Comparison of ENCODE assay signal across 25 cellular contexts in genomic region chr6:13203145-13203544, GRCh38.
DNase-seq lines count a peak whose midpoint lies in the region; ATAC-seq, FAIRE-seq and TF ChIP-seq lines count a peak whose summit lies in the region.
"Had no signal": no experiment of that assay in that cellular context is flagged by ENCODE, and none has a peak within 500 bp of the region (broad histone marks: within the 10 kb centered on the region; RNA-seq: fewer than 3 reads in every experiment).

No MANE protein-coding gene starts in this region.

- in situ Hi-C loops in HepG2 (cut with HindIII; ENCODE audit: extremely low pct_ligation_motif_present, low pct_unique_long_range_greater_than_20kb) (no loop called here), K562 (cut with MboI) (no loop called here)

- H3K9ac ChIP-seq in HepG2 (ENCODE audit: insufficient read depth, low read depth, low read length) (no peak overlapping the region), K562 (ENCODE audit: insufficient read depth in 1 of 2, low read depth in 2 of 2, low read length in 2 of 2) (no peak overlapping the region)
- H3K9ac ChIP-seq: BLaER1 had no signal

- no peak for TF ChIP-seq RAD21 in HepG2 (CRISPR knock-in tag; IDR thresholded peaks at IDR 0.05)
- no peak for TF ChIP-seq RAD21 in K562 (CRISPR knock-in tag; conservative IDR thresholded peaks at IDR 0.05 in 1 of 2, IDR thresholded peaks at IDR 0.05 in 1 of 2)

- H3K9me3 ChIP-seq in HepG2 (ENCODE audit: low read length) = no peaks in the 10 kb centered on the region
- H3K9me3 ChIP-seq in right lobe of liver = no peaks in the 10 kb centered on the region
- H3K9me3 ChIP-seq in K562 (replicated peaks; ENCODE audit: control insufficient read depth, insufficient read depth, low read depth, low read length) = no peaks in the 10 kb centered on the region
- no peaks in the 10 kb centered on the region for H3K9me3 ChIP-seq in lower lobe of right lung
- H3K9me3 ChIP-seq: BLaER1, MG63, SJCRH30 had no signal

- H3K9me1 ChIP-seq in K562 (ENCODE audit: control insufficient read depth, insufficient read depth, low read length) = no peaks in the 10 kb centered on the region

- TF ChIP-seq EP300 in HepG2 (IDR thresholded peaks at IDR 0.05; ENCODE audit: low read depth in 2 of 2, low read length in 2 of 2) = no peak
- TF ChIP-seq EP300 in HepG2 (CRISPR knock-in tag; IDR thresholded peaks at IDR 0.05; ENCODE audit: borderline replicate concordance) = no peak
- 0 out of 2 replicates have a peak, but pooled peaks have one; percentile 56 for TF ChIP-seq EP300 in K562 (IDR thresholded peaks at IDR 0.05; ENCODE audit: low read length)

- ATAC-seq in HepG2 = no peak
- ATAC-seq in right lobe of liver = no peak
- peak; percentile 40 for ATAC-seq in K562
- no peak for ATAC-seq in HG02571 (IDR thresholded peaks at IDR 0.05; ENCODE audit: unreplicated experiment)
- no peak for ATAC-seq in activated CD4-positive, CD25-positive, alpha-beta regulatory T cell treated with anti-CD3 and anti-CD28 coated beads, Interleukin-2, amount 50 U/mL, for 24 hours
- no peak for ATAC-seq in lower lobe of right lung
- ATAC-seq: HCT116, Right ventricle myocardium inferior, SK-N-SH treated with all-trans-retinoic acid at 6 μM for 48 hours had no signal

- CTCF ChIA-PET in HepG2 (lab: Yijun Ruan, JAX; ENCODE audit: low intra/inter-chr PET ratio, low total read pairs) = no interaction called here
- CTCF ChIA-PET in K562 (lab: Yijun Ruan, JAX; ENCODE audit: low intra/inter-chr PET ratio) = no interaction called here

- no peak for TF ChIP-seq POLR2A in HepG2 (IDR thresholded peaks at IDR 0.05; ENCODE audit: insufficient read depth in 1 of 2, low read depth in 2 of 2, low read length in 2 of 2)
- no peak for TF ChIP-seq POLR2A in right lobe of liver (IDR thresholded peaks at IDR 0.05)
- no peak for TF ChIP-seq POLR2A in NB4 (IDR thresholded peaks at IDR 0.05; ENCODE audit: extremely low read depth, insufficient read length)
- TF ChIP-seq POLR2A in K562 (conservative IDR thresholded peaks at IDR 0.05) = no peak

- BruUV-seq in HepG2 (replicated peaks; lab: Mats Ljungman, UMichigan) (no TSS peak), K562 (replicated peaks; lab: Mats Ljungman, UMichigan) (no TSS peak)

- H4K20me1 ChIP-seq in HepG2 (ENCODE audit: insufficient read depth, low read length) = no peaks in the 10 kb centered on the region
- no peaks in the 10 kb centered on the region for H4K20me1 ChIP-seq in K562 (replicated peaks; ENCODE audit: control insufficient read depth, insufficient read depth, low read length)
- H4K20me1 ChIP-seq: BLaER1 had no signal

- TF ChIP-seq CTCF in HepG2 (CRISPR knock-in tag; IDR thresholded peaks at IDR 0.05) (no peak), right lobe of liver (IDR thresholded peaks at IDR 0.05) (no peak), NB4 (IDR thresholded peaks at IDR 0.05; ENCODE audit: low read depth, low read length) (no peak), K562 (IDR thresholded peaks at IDR 0.05 in 2 of 3, conservative IDR thresholded peaks at IDR 0.05 in 1 of 3; ENCODE audit: insufficient read depth in 2 of 3, low read depth in 1 of 3, low read length in 3 of 3) (no peak), lower lobe of right lung (IDR thresholded peaks at IDR 0.05) (no peak)

- H3K4me2 ChIP-seq in HepG2 (ENCODE audit: low read depth, low read length) (no peak overlapping the region), K562 (ENCODE audit: insufficient read depth, low read length) (no peak overlapping the region; the same call in none of the 2 replicates)
- H3K4me2 ChIP-seq: BLaER1, PC-9 had no signal

- POLR2A ChIA-PET in HepG2 (lab: Yijun Ruan, JAX) (no interaction called here), K562 (lab: Yijun Ruan, JAX) (interaction anchor here (0.6 kb wide), 1 partner anchor 47 kb away, joined by 3 read pairs; no protein-coding TSS in a partner anchor)

- peaks cover 1 to 33% of the 10 kb centered on the region in 2 experiments; a peak in 3 of 5 replicates for H3K27me3 ChIP-seq in HepG2 (ENCODE audit: control insufficient read depth in 1 of 2, insufficient read depth in 2 of 2, low read length in 2 of 2)
- H3K27me3 ChIP-seq in right lobe of liver = no peaks in the 10 kb centered on the region
- H3K27me3 ChIP-seq in K562 (ENCODE audit: control insufficient read depth in 2 of 2, insufficient read depth in 2 of 2, low read length in 2 of 2) = peaks cover 31 to 53% of the 10 kb centered on the region in 2 experiments
- H3K27me3 ChIP-seq in lower lobe of right lung (ENCODE audit: low read depth) = no peaks in the 10 kb centered on the region
- H3K27me3 ChIP-seq: BLaER1, MG63, SJCRH30 had no signal

- H3K27ac ChIP-seq in HepG2 (ENCODE audit: extremely low read length, insufficient read depth, low read length) = no peak overlapping the region
- H3K27ac ChIP-seq in right lobe of liver = no peak overlapping the region
- no peak overlapping the region for H3K27ac ChIP-seq in K562 (ENCODE audit: extremely low read depth, low read depth, low read length)
- H3K27ac ChIP-seq in lower lobe of right lung = no peak overlapping the region
- H3K27ac ChIP-seq: BLaER1, PC-9, SJCRH30 had no signal

- no peak for DNase-seq in HepG2 (ENCODE audit: low spot score)
- no peak for DNase-seq in right lobe of liver
- peak; percentile 9 for DNase-seq in NB4 (ENCODE audit: low read depth)
- no peak for DNase-seq in K562 (ENCODE audit: extremely low read depth in 1 of 4, low spot score in 3 of 4)
- DNase-seq in superior temporal gyrus (ENCODE audit: extremely low spot score) = peak; percentile 48
- DNase-seq in lower lobe of right lung = no peak
- DNase-seq: CD4-positive, alpha-beta T cell; DMS79 treated with DMSO at 0.1 percent for 48 hours; GF-D8; MG63; NCI-H1105; NCI-H1436 treated with DMSO at 0.1 percent for 48 hours; NCI-H187 treated with DMSO at 0.1 percent for 48 hours; NCI-H446; NCI-H524 treated with DMSO at 0.1 percent for 48 hours; NCI-H82; NK-92 treated with Interleukin-12 subunit alpha and Interleukin-12 subunit beta, amount 100 ng/mL, for 24 hours; PC-9; SJCRH30 had no signal

- intact Hi-C loops in HepG2 (cut with micrococcal nuclease; ENCODE audit: unreplicated experiment) = no loop called here
- intact Hi-C loops in right lobe of liver (cut with DNase I) = no loop called here
- intact Hi-C loops in K562 (cut with micrococcal nuclease) = no loop called here
- intact Hi-C loops in lower lobe of right lung (cut with DNase I) = no loop called here

- H2AFZ ChIP-seq in HepG2 (ENCODE audit: low read length) = no peak overlapping the region
- no peak overlapping the region for H2AFZ ChIP-seq in K562 (ENCODE audit: low read depth, low read length)
- H2AFZ ChIP-seq: PC-9 had no signal

- H3K4me3 ChIP-seq in HepG2 (replicated peaks in 1 of 3; ENCODE audit: insufficient read depth in 1 of 3, low read depth in 2 of 3, low read length in 3 of 3) (no peak overlapping the region), right lobe of liver (no peak overlapping the region), NB4 (ENCODE audit: low read depth, low read length) (no peak overlapping the region), K562 (no peak overlapping the region), lower lobe of right lung (no peak overlapping the region)
- H3K4me3 ChIP-seq: BLaER1, MG63, PC-9, SJCRH30 had no signal

- H3K36me3 ChIP-seq in HepG2 (replicated peaks in 1 of 2; ENCODE audit: control insufficient read depth in 1 of 2, insufficient read depth in 2 of 2, low read length in 2 of 2) (no peaks in the 10 kb centered on the region), right lobe of liver (no peaks in the 10 kb centered on the region), K562 (ENCODE audit: control insufficient read depth, insufficient read depth, low read length) (no peaks in the 10 kb centered on the region), lower lobe of right lung (peaks cover 15% of the 10 kb centered on the region)
- H3K36me3 ChIP-seq: BLaER1, MG63, SJCRH30 had no signal

- FAIRE-seq in HepG2 (lab: Jason Lieb, UNC) (peak; percentile 49), K562 (lab: Jason Lieb, UNC) (no peak)

- 2% methylated on average over 4 of the region's 4 CpGs for WGBS in HepG2 (ENCODE audit: low lambda C conversion rate)
- WGBS in right lobe of liver (ENCODE audit: insufficient coverage, low coverage, low lambda C conversion rate, missing lambda C conversion rate) = 42% methylated on average over 4 of the region's 4 CpGs
- 0% methylated on average over 4 of the region's 4 CpGs for whole genome bisulfite sequencing in K562 (ENCODE audit: insufficient coverage, low coverage, missing lambda C conversion rate)

- H3K4me1 ChIP-seq in HepG2 (ENCODE audit: insufficient read depth, low read length) = peaks cover 15% of the 10 kb centered on the region
- H3K4me1 ChIP-seq in right lobe of liver = no peaks in the 10 kb centered on the region
- H3K4me1 ChIP-seq in K562 (replicated peaks in 1 of 2; ENCODE audit: control insufficient read depth in 2 of 2, insufficient read depth in 2 of 2, low read length in 2 of 2) = peaks cover 3 to 15% of the 10 kb centered on the region in 2 experiments; a peak in 3 of 5 replicates
- no peaks in the 10 kb centered on the region for H3K4me1 ChIP-seq in lower lobe of right lung
- H3K4me1 ChIP-seq: BLaER1, SJCRH30 had no signal

- H3K79me2 ChIP-seq in HepG2 (ENCODE audit: insufficient read depth, low read length) = no peaks in the 10 kb centered on the region
- no peaks in the 10 kb centered on the region for H3K79me2 ChIP-seq in K562 (ENCODE audit: control insufficient read depth, insufficient read depth, low read length)

TF ChIP-seq in K562, 482 proteins besides CTCF, POLR2A, EP300 and RAD21 (continues in another document):
- 0 out of 2 replicates have a peak, but pooled peaks have one; percentile 15 for TF ChIP-seq MECOM (CRISPR knock-in tag; IDR thresholded peaks at IDR 0.05)
- TF ChIP-seq FOXA3 (CRISPR knock-in tag; conservative IDR thresholded peaks at IDR 0.05 in 1 of 2, IDR thresholded peaks at IDR 0.05 in 1 of 2) = peak; percentile 70 to 96; a peak in 3 of 4 replicates
- TF ChIP-seq ZKSCAN8 (CRISPR knock-in tag; IDR thresholded peaks at IDR 0.05) = peak; percentile 92
- 0 out of 2 replicates have a peak, but pooled peaks have one; percentile 9 for TF ChIP-seq CREM (IDR thresholded peaks at IDR 0.05; ENCODE audit: low read depth)
- TF ChIP-seq SOX6 (IDR thresholded peaks at IDR 0.05) = peak; percentile 86; the same call in 1 of the 2 replicates
- peak in 1 of 2 experiments; percentile 59; a peak in 1 of 4 replicates for TF ChIP-seq RCOR1 (IDR thresholded peaks at IDR 0.05; ENCODE audit: borderline replicate concordance in 1 of 2, low read depth in 2 of 2, low read length in 2 of 2)
- no peak for TF ChIP-seq ZNF354B (CRISPR knock-in tag; IDR thresholded peaks at IDR 0.05)

Comparison
In these comparisons a context has a peak if more than half of its experiments do, and no peak if none do; other contexts are left out.
1. DNase-seq: peak in NB4 (single experiment) and superior temporal gyrus (single experiment); none in HepG2 (single experiment), right lobe of liver (0 of 3), K562 (0 of 4) and lower lobe of right lung (single experiment).
2. Of the 241 proteins assayed by ChIP-seq in both HepG2 and K562: peak only in HepG2: ETV5, GATAD2A, HDAC2 and HMG20A; only in K562: ATF7, CEBPB, CREM, ELF1, EP300, FOXK2 and 5 more; in both: CEBPG and FOXA3; in neither: 218; mixed calls (peak in some experiments, not most) for 6.